In the genomic region with DNA sequence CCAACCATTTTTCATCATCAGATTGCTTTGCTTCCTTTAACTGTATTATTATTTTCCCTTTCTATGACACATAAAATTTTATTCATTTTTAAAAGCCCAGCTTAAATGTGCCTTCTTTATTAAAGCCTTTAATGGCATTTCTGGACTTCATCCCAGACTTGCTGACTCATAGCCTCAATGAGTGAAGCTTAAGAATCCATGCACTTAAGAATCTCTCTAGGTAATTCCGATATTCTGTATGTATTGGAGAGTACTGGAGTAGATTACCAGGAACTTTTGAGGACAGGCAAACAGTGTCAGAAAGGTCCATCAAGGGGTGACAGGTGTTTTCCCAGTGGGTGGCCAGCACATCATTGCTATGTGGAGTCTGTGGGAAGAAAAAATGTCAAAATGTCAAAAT, we compare ENCODE assay signal across 11 cellular contexts.
DNase-seq lines count a peak whose midpoint lies in the region; ATAC-seq and TF ChIP-seq lines count a peak whose summit lies in the region.
"Had no signal": no experiment of that assay in that cellular context is flagged by ENCODE, and none has a peak within 500 bp of the region (broad histone marks: within the 10 kb centered on the region; RNA-seq: fewer than 3 reads in every experiment).

No MANE protein-coding gene starts in this region.

- H3K4me3 ChIP-seq in AG10803 (ENCODE audit: low read length) (no peak overlapping the region), astrocyte of the cerebellum (ENCODE audit: low read depth, low read length) (no peak overlapping the region), kidney epithelial cell (ENCODE audit: low read depth, low read length) (no peak overlapping the region)
- H3K4me3 ChIP-seq in naive thymus-derived CD4-positive, alpha-beta T cell (ENCODE audit: low read length) = no peak overlapping the region

- no peaks in the 10 kb centered on the region for H3K27me3 ChIP-seq in kidney epithelial cell (ENCODE audit: control insufficient read depth, insufficient read depth, low read length)
- H3K27me3 ChIP-seq in naive thymus-derived CD4-positive, alpha-beta T cell (ENCODE audit: control insufficient read depth in 2 of 2, insufficient read depth in 2 of 2, low read length in 2 of 2) = no peaks in the 10 kb centered on the region

- H3K4me1 Mint-ChIP-seq in T-helper 2 cell treated with Interferon-gamma antibody and Interleukin-4, amounts not matched to agents 5 μg/mL and 100 μg/mL, for 36 hours (ENCODE audit: low read depth) = no peaks in the 10 kb centered on the region
- no peaks in the 10 kb centered on the region for H3K4me1 Mint-ChIP-seq in naive thymus-derived CD4-positive, alpha-beta T cell

- no peaks in the 10 kb centered on the region for H3K9me3 ChIP-seq in naive thymus-derived CD4-positive, alpha-beta T cell (ENCODE audit: control insufficient read depth in 2 of 3, low read length in 3 of 3)

- H3K27ac ChIP-seq in naive thymus-derived CD4-positive, alpha-beta T cell (ENCODE audit: low read depth, low read length) = no peak overlapping the region

- POLR2A ChIA-PET in naive thymus-derived CD4-positive, alpha-beta T cell (lab: Charles Lee) = no interaction called here

- H3K4me3 Mint-ChIP-seq in T-helper 2 cell treated with Interferon-gamma antibody and Interleukin-4, amounts not matched to agents 5 μg/mL and 100 μg/mL, for 36 hours = no peak overlapping the region
- no peak overlapping the region for H3K4me3 Mint-ChIP-seq in naive thymus-derived CD4-positive, alpha-beta T cell

- H3K4me1 ChIP-seq in naive thymus-derived CD4-positive, alpha-beta T cell (ENCODE audit: control insufficient read depth in 2 of 2, insufficient read depth in 2 of 2, low read length in 2 of 2) = no peaks in the 10 kb centered on the region

- intact Hi-C loops in naive thymus-derived CD4-positive, alpha-beta T cell (cut with micrococcal nuclease) = no loop called here
- intact Hi-C loops in Right ventricle myocardium superior (cut with DNase I) = no loop called here

- H3K36me3 Mint-ChIP-seq in T-helper 2 cell treated with Interferon-gamma antibody and Interleukin-4, amounts not matched to agents 5 μg/mL and 100 μg/mL, for 36 hours (ENCODE audit: low read depth) = no peaks in the 10 kb centered on the region
- no peaks in the 10 kb centered on the region for H3K36me3 Mint-ChIP-seq in naive thymus-derived CD4-positive, alpha-beta T cell

- DNase-seq in AG10803 (ENCODE audit: low read depth) = peak; percentile 95
- DNase-seq in HT-29 (ENCODE audit: low spot score) = peak; percentile 20
- peak; percentile 98 for DNase-seq in astrocyte of the cerebellum (ENCODE audit: low read depth)
- DNase-seq in kidney epithelial cell (ENCODE audit: low read depth) = peak; percentile 65
- DNase-seq in T-helper 2 cell treated with Interferon-gamma antibody and Interleukin-4, amounts not matched to agents 5 μg/mL and 100 μg/mL, for 36 hours (ENCODE audit: low spot score) = no peak
- DNase-seq in naive thymus-derived CD4-positive, alpha-beta T cell = no peak
- DNase-seq in Right ventricle myocardium superior = no peak
- no peak for DNase-seq in G401 (ENCODE audit: low spot score)
- DNase-seq: DND-41; effector CD8-positive, alpha-beta T cell; MV-4-11 had no signal

- in situ Hi-C loops in astrocyte of the cerebellum (cut with HindIII; ENCODE audit: low sequenced_read_pairs) (no loop called here), G401 (cut with HindIII; ENCODE audit: low sequenced_read_pairs) (no loop called here)

- CTCF ChIA-PET in naive thymus-derived CD4-positive, alpha-beta T cell (lab: Charles Lee) = no interaction called here

- no peak for ATAC-seq in naive thymus-derived CD4-positive, alpha-beta T cell
- ATAC-seq in Right ventricle myocardium superior (ENCODE audit: poor library complexity) = no peak

- no peak for TF ChIP-seq CTCF in AG10803 (conservative IDR thresholded peaks at IDR 0.05; ENCODE audit: low read length)
- TF ChIP-seq CTCF in astrocyte of the cerebellum (IDR thresholded peaks at IDR 0.05; ENCODE audit: low read depth, low read length, missing control alignments) = no peak
- TF ChIP-seq CTCF in kidney epithelial cell (IDR thresholded peaks at IDR 0.05; ENCODE audit: insufficient read depth, low read length, poor library complexity, severe bottlenecking) = no peak

- no peaks in the 10 kb centered on the region for H3K9me3 Mint-ChIP-seq in T-helper 2 cell treated with Interferon-gamma antibody and Interleukin-4, amounts not matched to agents 5 μg/mL and 100 μg/mL, for 36 hours
- peaks cover 0 to 3% (median 0%) of the 10 kb centered on the region in 11 donors for H3K9me3 Mint-ChIP-seq in naive thymus-derived CD4-positive, alpha-beta T cell

- no peaks in the 10 kb centered on the region for H3K36me3 ChIP-seq in kidney epithelial cell (ENCODE audit: control insufficient read depth, insufficient read depth, low read length)
- H3K36me3 ChIP-seq in naive thymus-derived CD4-positive, alpha-beta T cell (ENCODE audit: control insufficient read depth in 2 of 3, insufficient read depth in 3 of 3, low read length in 3 of 3) = no peaks in the 10 kb centered on the region

- H3K27ac Mint-ChIP-seq in T-helper 2 cell treated with Interferon-gamma antibody and Interleukin-4, amounts not matched to agents 5 μg/mL and 100 μg/mL, for 36 hours = no peak overlapping the region
- no peak overlapping the region for H3K27ac Mint-ChIP-seq in naive thymus-derived CD4-positive, alpha-beta T cell

- no peaks in the 10 kb centered on the region for H3K27me3 Mint-ChIP-seq in T-helper 2 cell treated with Interferon-gamma antibody and Interleukin-4, amounts not matched to agents 5 μg/mL and 100 μg/mL, for 36 hours (ENCODE audit: low read depth)
- H3K27me3 Mint-ChIP-seq in naive thymus-derived CD4-positive, alpha-beta T cell = no peaks in the 10 kb centered on the region

Comparison
In these comparisons a context has a peak if more than half of its experiments do, and no peak if none do; other contexts are left out.
1. DNase-seq: peak in AG10803 (single experiment), HT-29 (single experiment), astrocyte of the cerebellum (single experiment) and kidney epithelial cell (single experiment); none in T-helper 2 cell treated with Interferon-gamma antibody and Interleukin-4, amounts not matched to agents 5 μg/mL and 100 μg/mL, for 36 hours (single experiment), naive thymus-derived CD4-positive, alpha-beta T cell (0 of 9), Right ventricle myocardium superior (single experiment) and G401 (single experiment).